ENCODE assay signal across 1 cellular context in genomic region chr20:37408930-37409210, GRCh38.
TF ChIP-seq lines count a peak whose summit lies in the region.

No MANE protein-coding gene starts in this region.

TF ChIP-seq in H1, 55 proteins besides CTCF, POLR2A, EP300 and RAD21 (continued from another document):
- TF ChIP-seq ATF2 (IDR thresholded peaks at IDR 0.05; ENCODE audit: low read length): no peak
